In genomic region chr5:14075937-14076336, GRCh38 we compare ENCODE assay signal across 25 cellular contexts.
"Had no signal": no experiment of that assay in that cellular context is flagged by ENCODE, and none has a peak within 500 bp of the region (broad histone marks: within the 10 kb centered on the region; RNA-seq: fewer than 3 reads in every experiment).

No MANE protein-coding gene starts in this region.

- H3K36me3 ChIP-seq: lower lobe of right lung, ovary, right atrium auricular region, right lobe of liver, stomach, thyroid gland, transverse colon, upper lobe of left lung, vagina had no signal

- H3K4me1 ChIP-seq: lower lobe of right lung, right atrium auricular region, right lobe of liver, stomach, testis, thyroid gland, transverse colon, upper lobe of left lung, vagina had no signal

- H3K4me3 ChIP-seq: lower lobe of right lung, ovary, right atrium auricular region, right lobe of liver, smooth muscle cell, stomach, testis, thyroid gland, transverse colon, upper lobe of left lung, vagina had no signal

- H3K27me3 ChIP-seq: ovary, right atrium auricular region, right lobe of liver, stomach, testis, thyroid gland, transverse colon, upper lobe of left lung, vagina had no signal

- DNase-seq: hippocampal formation; kidney glomerular epithelial cell; left cardiac atrium; lower lobe of right lung; mammary epithelial cell; mesenchymal stem cell; naive B cell; natural killer cell; nephron progenitor cell; ovary; right lobe of liver; stimulated activated CD4-positive, alpha-beta T cell treated with anti-CD3 and anti-CD28 coated beads, Interleukin-1b, Interleukin-23, amount 100 ng/mL, for 48 hours; stimulated activated CD4-positive, alpha-beta T cell treated with anti-CD3 and anti-CD28 coated beads, Interleukin-4, amount 100 ng/mL, for 1 hour; stimulated activated naive B cell treated with anti-CD40 and anti-IgM and Interleukin-4, amounts not matched to agents 10 μg/mL and 1 μg/mL and 100 μg/mL, for 72 hours; stimulated activated naive CD8-positive, alpha-beta T cell treated with anti-CD3 and anti-CD28 coated beads, Interleukin-15, Interleukin-2, amounts not matched to agents 100 U/mL and 50 U/mL, for 24 hours; stomach; testis; thyroid gland; transverse colon; upper lobe of left lung had no signal

- H3K27ac ChIP-seq: lower lobe of right lung, ovary, right atrium auricular region, right lobe of liver, stomach, testis, thyroid gland, transverse colon, upper lobe of left lung, vagina had no signal

- FAIRE-seq: keratinocyte had no signal

- ATAC-seq: left cardiac atrium; left lobe of liver; lower lobe of right lung; natural killer cell; right lobe of liver; stimulated activated naive B cell treated with anti-CD40 and anti-IgM and Interleukin-4, amounts not matched to agents 10 μg/mL and 1 μg/mL and 100 μg/mL, for 72 hours; stimulated activated naive CD8-positive, alpha-beta T cell treated with anti-CD3 and anti-CD28 coated beads, Interleukin-15, Interleukin-2, amounts not matched to agents 100 U/mL and 50 U/mL, for 24 hours had no signal

- H3K9me3 ChIP-seq: lower lobe of right lung, ovary, right atrium auricular region, right lobe of liver, stomach, testis, thyroid gland, transverse colon, upper lobe of left lung, vagina had no signal

- H3K4me2 ChIP-seq: smooth muscle cell had no signal
